In the genomic region with DNA sequence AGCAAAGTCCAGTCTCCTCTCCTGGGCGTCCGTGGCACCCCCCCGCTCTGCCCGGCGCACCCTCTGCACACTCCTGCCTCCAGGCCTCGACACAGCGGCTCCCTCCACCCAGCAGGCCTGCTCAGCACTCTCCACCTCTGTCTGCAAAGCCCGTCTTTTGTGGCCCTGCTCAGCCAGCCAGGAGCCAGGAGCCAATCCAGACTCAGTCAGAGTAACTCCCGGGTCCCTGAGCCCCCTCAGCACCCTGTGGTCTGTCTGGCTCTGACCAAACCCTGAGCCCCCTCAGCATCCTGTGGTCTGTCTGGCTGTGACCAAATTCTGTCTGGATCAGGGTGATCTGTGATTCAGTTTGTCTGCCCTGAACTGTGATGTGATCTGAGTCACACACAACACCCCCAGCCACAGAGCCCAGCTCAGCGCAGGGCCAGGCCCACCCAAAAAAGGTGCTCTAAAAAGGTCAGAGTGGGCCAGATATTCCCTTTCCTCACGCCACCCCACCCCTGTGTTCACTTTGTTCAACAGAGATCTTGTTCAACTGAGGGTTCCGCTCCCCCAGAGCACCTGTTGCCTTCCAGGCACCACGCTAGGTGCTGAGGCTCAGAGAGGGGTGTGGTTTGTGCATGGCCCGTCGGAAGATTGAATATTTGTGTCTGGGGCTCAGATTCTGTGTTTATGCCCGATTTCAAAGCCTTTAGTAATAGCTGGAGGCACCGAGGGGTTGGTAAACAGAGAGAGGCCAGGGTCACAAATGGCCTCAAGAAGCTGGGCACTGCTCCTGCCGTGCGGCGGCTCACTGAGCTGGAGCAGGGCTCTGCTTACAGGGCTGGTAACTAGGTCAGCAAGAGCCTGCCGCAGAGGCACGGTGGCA, we compare ENCODE assay signal across 9 cellular contexts. TPM values are rescaled to one million over a fixed set of nuclear protein-coding genes. Genes with fewer than 3 reads are reported as not detected.
DNase-seq lines count a peak whose midpoint lies in the region; ATAC-seq lines count a peak whose summit lies in the region.
"Had no signal": no experiment of that assay in that cellular context is flagged by ENCODE, and none has a peak within 500 bp of the region (broad histone marks: within the 10 kb centered on the region; RNA-seq: fewer than 3 reads in every experiment).

No MANE protein-coding gene starts in this region.

- H3K9me3 Mint-ChIP-seq in activated CD4-positive, alpha-beta T cell treated with anti-CD3 and anti-CD28 coated beads for 36 hours (ENCODE audit: low read depth), result no peaks in the 10 kb centered on the region
- no peaks in the 10 kb centered on the region for H3K9me3 Mint-ChIP-seq in stimulated activated effector memory CD8-positive, alpha-beta T cell treated with anti-CD3 and anti-CD28 coated beads, Interleukin-12 subunit alpha, Interleukin-12 subunit beta, amount 100 ng/mL, for 72 hours
- H3K9me3 Mint-ChIP-seq: T-helper 1 cell treated with Interleukin-12 subunit alpha and Interleukin-12 subunit beta and Interleukin-4 antibody, amounts not matched to agents 30 μg/mL and 1 μg/mL, for 36 hours had no signal

- peak overlapping the region; percentile 34 for H3K27ac Mint-ChIP-seq in activated CD4-positive, alpha-beta T cell treated with anti-CD3 and anti-CD28 coated beads for 36 hours
- peak overlapping the region; percentile 97 for H3K27ac Mint-ChIP-seq in stimulated activated effector memory CD8-positive, alpha-beta T cell treated with anti-CD3 and anti-CD28 coated beads, Interleukin-12 subunit alpha, Interleukin-12 subunit beta, amount 100 ng/mL, for 72 hours
- H3K27ac Mint-ChIP-seq: T-helper 1 cell treated with Interleukin-12 subunit alpha and Interleukin-12 subunit beta and Interleukin-4 antibody, amounts not matched to agents 30 μg/mL and 1 μg/mL, for 36 hours had no signal

- CTCF ChIA-PET in activated CD4-positive, alpha-beta T cell treated with anti-CD3 and anti-CD28 coated beads for 36 hours (lab: Charles Lee), result interaction anchor here (0.9 kb wide), 1 partner anchor 37 kb away, joined by 3 read pairs; no protein-coding TSS in a partner anchor

- POLR2A ChIA-PET in activated CD4-positive, alpha-beta T cell treated with anti-CD3 and anti-CD28 coated beads for 36 hours (lab: Charles Lee), result no interaction called here

- H3K4me3 Mint-ChIP-seq in activated CD4-positive, alpha-beta T cell treated with anti-CD3 and anti-CD28 coated beads for 36 hours, result no peak overlapping the region
- H3K4me3 Mint-ChIP-seq in stimulated activated effector memory CD8-positive, alpha-beta T cell treated with anti-CD3 and anti-CD28 coated beads, Interleukin-12 subunit alpha, Interleukin-12 subunit beta, amount 100 ng/mL, for 72 hours, result peak overlapping the region; percentile 80
- H3K4me3 Mint-ChIP-seq: T-helper 1 cell treated with Interleukin-12 subunit alpha and Interleukin-12 subunit beta and Interleukin-4 antibody, amounts not matched to agents 30 μg/mL and 1 μg/mL, for 36 hours had no signal

- DNase-seq in activated CD4-positive, alpha-beta T cell treated with anti-CD3 and anti-CD28 coated beads for 36 hours, result peak; percentile 43
- no peak for DNase-seq in activated CD4-positive, alpha-beta T cell treated with anti-CD3 and anti-CD28 coated beads for 1 hour
- DNase-seq in activated CD8-positive, alpha-beta memory T cell treated with anti-CD3 and anti-CD28 coated beads, Interleukin-2, amount 50 U/mL, for 4 hours, result peak; percentile 77
- DNase-seq in iPS-NIHi7 (ENCODE audit: extremely low spot score), result peak; percentile 43
- DNase-seq in stimulated activated effector memory CD8-positive, alpha-beta T cell treated with anti-CD3 and anti-CD28 coated beads, Interleukin-12 subunit alpha, Interleukin-12 subunit beta, amount 100 ng/mL, for 72 hours (ENCODE audit: low spot score in 2 of 2), result peak; percentile 58 to 88
- DNase-seq in NCI-H1694 (lab: John Stamatoyannopoulos, UW), result no peak
- DNase-seq in NCI-H2107 (lab: John Stamatoyannopoulos, UW), result no peak
- no peak for DNase-seq in HT-29 (ENCODE audit: low spot score)

- intact Hi-C loops in activated CD4-positive, alpha-beta T cell treated with anti-CD3 and anti-CD28 coated beads for 36 hours (cut with DNase I, micrococcal nuclease), result loop anchor here (5.0 to 10.0 kb wide), 2 partner anchors 58 to 980 kb away; no protein-coding TSS in a partner anchor

- H3K27me3 Mint-ChIP-seq in activated CD4-positive, alpha-beta T cell treated with anti-CD3 and anti-CD28 coated beads for 36 hours, result no peaks in the 10 kb centered on the region

- H3K36me3 Mint-ChIP-seq in activated CD4-positive, alpha-beta T cell treated with anti-CD3 and anti-CD28 coated beads for 36 hours (ENCODE audit: low read depth), result no peaks in the 10 kb centered on the region
- H3K36me3 Mint-ChIP-seq in stimulated activated effector memory CD8-positive, alpha-beta T cell treated with anti-CD3 and anti-CD28 coated beads, Interleukin-12 subunit alpha, Interleukin-12 subunit beta, amount 100 ng/mL, for 72 hours, result peaks cover 64% of the 10 kb centered on the region

- ATAC-seq in activated CD4-positive, alpha-beta T cell treated with anti-CD3 and anti-CD28 coated beads for 36 hours, result peak; percentile 52
- peak; percentile 80 for ATAC-seq in stimulated activated effector memory CD8-positive, alpha-beta T cell treated with anti-CD3 and anti-CD28 coated beads, Interleukin-12 subunit alpha, Interleukin-12 subunit beta, amount 100 ng/mL, for 72 hours

- peaks cover 36% of the 10 kb centered on the region for H3K4me1 Mint-ChIP-seq in activated CD4-positive, alpha-beta T cell treated with anti-CD3 and anti-CD28 coated beads for 36 hours
- peaks cover 73% of the 10 kb centered on the region for H3K4me1 Mint-ChIP-seq in stimulated activated effector memory CD8-positive, alpha-beta T cell treated with anti-CD3 and anti-CD28 coated beads, Interleukin-12 subunit alpha, Interleukin-12 subunit beta, amount 100 ng/mL, for 72 hours

RNA-seq across cellular contexts. Expression of gene ITGAE, which starts 5.9 kb away (rescaled TPM):
- 10 to 100 TPM; 20.9 to 41.1 TPM for total RNA-seq in activated CD4-positive, alpha-beta T cell treated with anti-CD3 and anti-CD28 coated beads for 36 hours
- 16.7 and 22.0 TPM in 2 replicates for total RNA-seq in HT-29 (2014; rRNA removed; shearing (Covaris generic))

RNA-seq across cellular contexts. Expression of gene NCBP3, which starts 50.9 kb away (rescaled TPM):
- total RNA-seq in activated CD4-positive, alpha-beta T cell treated with anti-CD3 and anti-CD28 coated beads for 36 hours, result 10 to 100 TPM; 35.9 to 44.6 TPM
- total RNA-seq in HT-29 (2014; rRNA removed; shearing (Covaris generic)), result 8.3 and 8.5 TPM in 2 replicates

Comparison
In these comparisons a context has a peak if more than half of its experiments do, and no peak if none do; other contexts are left out.
1. DNase-seq: peak in activated CD4-positive, alpha-beta T cell treated with anti-CD3 and anti-CD28 coated beads for 36 hours (single experiment), activated CD8-positive, alpha-beta memory T cell treated with anti-CD3 and anti-CD28 coated beads, Interleukin-2, amount 50 U/mL, for 4 hours (single experiment), iPS-NIHi7 (single experiment) and stimulated activated effector memory CD8-positive, alpha-beta T cell treated with anti-CD3 and anti-CD28 coated beads, Interleukin-12 subunit alpha, Interleukin-12 subunit beta, amount 100 ng/mL, for 72 hours (2 of 2); none in activated CD4-positive, alpha-beta T cell treated with anti-CD3 and anti-CD28 coated beads for 1 hour (single experiment), NCI-H1694 (single experiment), NCI-H2107 (single experiment) and HT-29 (single experiment).